9 cellular contexts compared by ENCODE assay signal in the genomic region with DNA sequence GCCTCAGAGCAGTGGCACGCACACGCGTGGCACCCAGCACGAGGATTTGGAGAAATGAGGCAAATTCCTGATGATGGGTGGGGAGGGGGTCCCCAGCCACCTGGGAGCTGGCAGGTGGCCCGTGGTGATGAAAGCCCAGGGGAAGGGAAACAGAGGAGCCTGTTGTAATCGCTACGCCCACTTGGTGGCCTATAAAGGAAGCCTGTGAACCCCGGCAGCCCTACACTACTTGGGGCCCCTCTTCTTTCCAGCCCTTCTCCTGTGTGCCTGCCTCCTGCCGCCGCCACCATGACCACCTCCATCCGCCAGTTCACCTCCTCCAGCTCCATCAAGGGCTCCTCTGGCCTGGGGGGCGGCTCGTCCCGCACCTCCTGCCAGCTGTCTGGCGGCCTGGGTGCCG. TPM values are rescaled to one million over a fixed set of nuclear protein-coding genes. Genes with fewer than 3 reads are reported as not detected.
"Had no signal": no experiment of that assay in that cellular context is flagged by ENCODE, and none has a peak within 500 bp of the region (broad histone marks: within the 10 kb centered on the region; RNA-seq: fewer than 3 reads in every experiment).

No MANE protein-coding gene starts in this region.

RNA-seq across cellular contexts. Expression of gene EVPLL, which starts 49.1 kb away (rescaled TPM):
- total RNA-seq: OCI-LY7, Right ventricle myocardium inferior, Right ventricle myocardium superior, RPMI7951, SJCRH30, SJSA1, SK-MEL-5 had no signal
- polyA plus RNA-seq: SK-N-SH had no signal

RNA-seq across cellular contexts. Expression of gene LGALS9C, which starts 50.0 kb away (rescaled TPM):
- total RNA-seq: OCI-LY7, PC-3, Right ventricle myocardium inferior, Right ventricle myocardium superior, RPMI7951, SJCRH30, SJSA1, SK-MEL-5 had no signal
- polyA plus RNA-seq: SK-N-SH had no signal
